Comparison of ENCODE assay signal across 8 cellular contexts in the genomic region with DNA sequence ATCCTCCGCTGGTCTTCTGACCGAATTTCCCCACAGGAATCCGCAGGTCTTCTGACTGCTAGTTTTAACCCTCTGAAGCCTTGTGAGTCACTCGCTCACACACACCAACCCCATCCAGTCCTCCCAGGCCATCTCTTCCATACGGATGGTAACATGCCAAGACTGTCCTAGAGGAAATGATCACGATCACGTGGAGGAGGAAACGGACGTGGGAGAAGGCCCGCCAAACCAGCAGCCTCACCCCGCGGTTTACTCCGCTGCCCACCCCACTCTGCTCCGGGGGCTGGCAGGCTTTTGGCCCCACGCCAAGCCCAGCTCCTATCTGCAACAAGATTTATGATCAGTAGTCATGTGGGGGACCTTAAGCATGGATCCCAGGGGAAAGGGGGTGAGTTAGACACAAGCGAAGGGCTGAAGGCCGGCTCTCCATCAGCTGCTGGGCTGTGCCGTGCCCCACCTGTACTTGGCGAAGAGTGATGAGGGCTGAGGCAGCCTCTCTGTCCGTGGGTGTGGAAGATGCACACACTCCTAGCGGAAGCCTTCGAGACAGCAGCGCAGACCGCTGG. TPM values are rescaled to one million over a fixed set of nuclear protein-coding genes. Genes with fewer than 3 reads are reported as not detected.
DNase-seq lines count a peak whose midpoint lies in the region; ATAC-seq, FAIRE-seq and TF ChIP-seq lines count a peak whose summit lies in the region.

No MANE protein-coding gene starts in this region.

- dilution Hi-C loops in keratinocyte (cut with MboI; ENCODE audit: extremely low pct_ligation_motif_present, low sequenced_read_pairs): no loop called here

- H3K27me3 ChIP-seq in BLaER1 (no peaks in the 10 kb centered on the region), keratinocyte (ENCODE audit: control insufficient read depth, extremely low read depth, insufficient read depth, low read length) (no peaks in the 10 kb centered on the region)

- H3K9me1 ChIP-seq in keratinocyte (ENCODE audit: control insufficient read depth, extremely low read depth, insufficient read depth, low read length): no peaks in the 10 kb centered on the region

- H3K9me3 ChIP-seq in BLaER1 (no peaks in the 10 kb centered on the region), keratinocyte (ENCODE audit: control insufficient read depth, low read depth, low read length) (no peaks in the 10 kb centered on the region)

- H3K4me3 ChIP-seq in BLaER1: peak overlapping the region; percentile 98
- H3K4me3 ChIP-seq in keratinocyte (ENCODE audit: control insufficient read depth in 2 of 3, extremely low read depth in 1 of 3, insufficient read depth in 2 of 3, low read depth in 1 of 3, low read length in 3 of 3): peak overlapping the region in 1 of 3 experiments; percentile 88

- H3K79me2 ChIP-seq in keratinocyte (ENCODE audit: control insufficient read depth, insufficient read depth, low read length): peaks cover 24% of the 10 kb centered on the region

- H4K20me1 ChIP-seq in BLaER1 (peaks cover 33% of the 10 kb centered on the region), keratinocyte (ENCODE audit: control insufficient read depth, extremely low read depth, insufficient read depth, low read length) (peaks cover 3% of the 10 kb centered on the region)

- H3K4me2 ChIP-seq in BLaER1: peak overlapping the region; percentile 100
- H3K4me2 ChIP-seq in keratinocyte (ENCODE audit: control insufficient read depth, extremely low read depth, insufficient read depth, low read depth, low read length): peak overlapping the region; percentile 92

- peak overlapping the region; percentile 52 for H3K27ac ChIP-seq in BLaER1
- H3K27ac ChIP-seq in keratinocyte (ENCODE audit: control insufficient read depth, insufficient read depth, low read length): peak overlapping the region; percentile 65

- H3K9ac ChIP-seq in BLaER1 (peak overlapping the region; percentile 55), keratinocyte (ENCODE audit: control insufficient read depth, extremely low read depth, insufficient read depth, low read length) (peak overlapping the region; percentile 78)

- H3K36me3 ChIP-seq in BLaER1: peaks cover 54% of the 10 kb centered on the region
- H3K36me3 ChIP-seq in keratinocyte (ENCODE audit: control insufficient read depth in 2 of 2, extremely low read depth in 1 of 2, insufficient read depth in 2 of 2, low read length in 2 of 2): peaks cover 21 to 32% of the 10 kb centered on the region in 2 experiments

- DNase-seq in H4 (ENCODE audit: low spot score) (peak; percentile 80), NCI-H82 treated with DMSO at 0.1 percent for 48 hours (lab: John Stamatoyannopoulos, UW; ENCODE audit: unreplicated experiment) (peak; percentile 5), brain pericyte (ENCODE audit: low read depth, low spot score) (peak; percentile 41), keratinocyte (ENCODE audit: low read depth, low spot score) (peak; percentile 53), stromal cell of bone marrow (ENCODE audit: low read depth) (peak; percentile 94)
- no peak for DNase-seq in activated CD4-positive, CD25-positive, alpha-beta regulatory T cell treated with anti-CD3 and anti-CD28 coated beads, Interleukin-2, amount 50 U/mL, for 72 hours

- peaks cover 37% of the 10 kb centered on the region for H3K4me1 ChIP-seq in BLaER1
- peaks cover 20% of the 10 kb centered on the region for H3K4me1 ChIP-seq in keratinocyte (ENCODE audit: control insufficient read depth, extremely low read depth, insufficient read depth, low read length)

- FAIRE-seq in keratinocyte (lab: Jason Lieb, UNC): no peak

- ATAC-seq in GM21528 (IDR thresholded peaks at IDR 0.05; ENCODE audit: low FRiP score, unreplicated experiment): no peak

- TF ChIP-seq CTCF in keratinocyte (optimal IDR thresholded peaks at IDR 0.05 in 1 of 3, IDR thresholded peaks at IDR 0.05 in 1 of 3, conservative IDR thresholded peaks at IDR 0.05 in 1 of 3; ENCODE audit: extremely low read depth in 1 of 3, insufficient read depth in 2 of 3, low read length in 3 of 3): no peak

- no peak overlapping the region for H2AFZ ChIP-seq in keratinocyte (ENCODE audit: control insufficient read depth, low read length)

RNA-seq across cellular contexts. Expression of a gene that starts 1.5 kb away (rescaled TPM):
- total RNA-seq in H4 (2014; rRNA removed; shearing (Covaris generic)): 6.6 and 7.4 TPM in 2 replicates
- polyA plus RNA-seq in keratinocyte: 3.8 to 7.4 TPM (median 6.9 TPM) in 3 replicates
- polyA plus RNA-seq in keratinocyte (2011; ENCODE audit: low read depth): 2.7 TPM
- polyA plus RNA-seq in keratinocyte (2011; cell fraction: cytosol; rRNA removed): 3.7 and 9.0 TPM in 2 replicates
- polyA plus RNA-seq in keratinocyte (2011; cell fraction: nucleus; rRNA removed): 13.2 and 18.1 TPM in 2 replicates
- 8.1 and 11.7 TPM in 2 replicates for polyA plus RNA-seq in keratinocyte (2012; ENCODE audit: low replicate concordance)
- 6.2 to 11.1 TPM (median 10.2 TPM) in 3 replicates for polyA minus RNA-seq in keratinocyte
- polyA minus RNA-seq in keratinocyte (2011; cell fraction: cytosol; rRNA and poly(A)+ RNA removed): 16.1 TPM
- polyA minus RNA-seq in keratinocyte (2011; cell fraction: nucleus; rRNA and poly(A)+ RNA removed): 14.0 and 14.1 TPM in 2 replicates

RNA-seq across cellular contexts. Expression of a gene that starts 25.5 kb away (rescaled TPM):
- 0.27 TPM in 1 of 2 replicates, not detected in the other for total RNA-seq in H4 (2014; rRNA removed; shearing (Covaris generic))
- not detected in 3 replicates for polyA plus RNA-seq in keratinocyte
- polyA plus RNA-seq in keratinocyte (2011; ENCODE audit: low read depth): not detected
- not detected in 2 replicates for polyA plus RNA-seq in keratinocyte (2011; cell fraction: cytosol; rRNA removed)
- polyA plus RNA-seq in keratinocyte (2011; cell fraction: nucleus; rRNA removed): 0.09 and 0.19 TPM in 2 replicates
- polyA plus RNA-seq in keratinocyte (2012; ENCODE audit: low replicate concordance): not detected in 2 replicates
- not detected in 3 replicates for polyA minus RNA-seq in keratinocyte
- polyA minus RNA-seq in keratinocyte (2011; cell fraction: cytosol; rRNA and poly(A)+ RNA removed): not detected
- polyA minus RNA-seq in keratinocyte (2011; cell fraction: nucleus; rRNA and poly(A)+ RNA removed): 0.32 TPM in 1 of 2 replicates, not detected in the other

RNA-seq across cellular contexts. Expression of a gene that starts 41.1 kb away (rescaled TPM):
- 1,105 and 1,576 TPM in 2 replicates for total RNA-seq in H4 (2014; rRNA removed; shearing (Covaris generic))
- polyA plus RNA-seq in keratinocyte: 1,003 to 6,215 TPM (median 1,867 TPM) in 3 replicates
- polyA plus RNA-seq in keratinocyte (2011; ENCODE audit: low read depth): 5,158 TPM
- polyA plus RNA-seq in keratinocyte (2011; cell fraction: cytosol; rRNA removed): 3,252 and 7,102 TPM in 2 replicates
- 2,825 and 3,350 TPM in 2 replicates for polyA plus RNA-seq in keratinocyte (2011; cell fraction: nucleus; rRNA removed)
- 3,253 and 4,565 TPM in 2 replicates for polyA plus RNA-seq in keratinocyte (2012; ENCODE audit: low replicate concordance)
- polyA minus RNA-seq in keratinocyte: 1,155 to 10,422 TPM (median 1,781 TPM) in 3 replicates
- 2,831 TPM for polyA minus RNA-seq in keratinocyte (2011; cell fraction: cytosol; rRNA and poly(A)+ RNA removed)
- 951 and 1,249 TPM in 2 replicates for polyA minus RNA-seq in keratinocyte (2011; cell fraction: nucleus; rRNA and poly(A)+ RNA removed)
